1 cellular context compared by ENCODE assay signal in genomic region chr13:111296417-111296816, GRCh38.
TF ChIP-seq lines count a peak whose summit lies in the region.

No MANE protein-coding gene starts in this region.

TF ChIP-seq in GM12878, 131 proteins besides CTCF, POLR2A, EP300 and RAD21:
- TF ChIP-seq, protein P1, sequence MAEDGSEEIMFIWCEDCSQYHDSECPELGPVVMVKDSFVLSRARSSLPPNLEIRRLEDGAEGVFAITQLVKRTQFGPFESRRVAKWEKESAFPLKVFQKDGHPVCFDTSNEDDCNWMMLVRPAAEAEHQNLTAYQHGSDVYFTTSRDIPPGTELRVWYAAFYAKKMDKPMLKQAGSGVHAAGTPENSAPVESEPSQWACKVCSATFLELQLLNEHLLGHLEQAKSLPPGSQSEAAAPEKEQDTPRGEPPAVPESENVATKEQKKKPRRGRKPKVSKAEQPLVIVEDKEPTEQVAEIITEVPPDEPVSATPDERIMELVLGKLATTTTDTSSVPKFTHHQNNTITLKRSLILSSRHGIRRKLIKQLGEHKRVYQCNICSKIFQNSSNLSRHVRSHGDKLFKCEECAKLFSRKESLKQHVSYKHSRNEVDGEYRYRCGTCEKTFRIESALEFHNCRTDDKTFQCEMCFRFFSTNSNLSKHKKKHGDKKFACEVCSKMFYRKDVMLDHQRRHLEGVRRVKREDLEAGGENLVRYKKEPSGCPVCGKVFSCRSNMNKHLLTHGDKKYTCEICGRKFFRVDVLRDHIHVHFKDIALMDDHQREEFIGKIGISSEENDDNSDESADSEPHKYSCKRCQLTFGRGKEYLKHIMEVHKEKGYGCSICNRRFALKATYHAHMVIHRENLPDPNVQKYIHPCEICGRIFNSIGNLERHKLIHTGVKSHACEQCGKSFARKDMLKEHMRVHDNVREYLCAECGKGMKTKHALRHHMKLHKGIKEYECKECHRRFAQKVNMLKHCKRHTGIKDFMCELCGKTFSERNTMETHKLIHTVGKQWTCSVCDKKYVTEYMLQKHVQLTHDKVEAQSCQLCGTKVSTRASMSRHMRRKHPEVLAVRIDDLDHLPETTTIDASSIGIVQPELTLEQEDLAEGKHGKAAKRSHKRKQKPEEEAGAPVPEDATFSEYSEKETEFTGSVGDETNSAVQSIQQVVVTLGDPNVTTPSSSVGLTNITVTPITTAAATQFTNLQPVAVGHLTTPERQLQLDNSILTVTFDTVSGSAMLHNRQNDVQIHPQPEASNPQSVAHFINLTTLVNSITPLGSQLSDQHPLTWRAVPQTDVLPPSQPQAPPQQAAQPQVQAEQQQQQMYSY (CRISPR knock-in tag; IDR thresholded peaks at IDR 0.05): no peak
- 0 out of 2 replicates have a peak, but pooled peaks have one; percentile 37 for TF ChIP-seq RUNX3 (IDR thresholded peaks at IDR 0.05; ENCODE audit: low read length)
